Comparison of ENCODE assay signal across 12 cellular contexts in the genomic region with DNA sequence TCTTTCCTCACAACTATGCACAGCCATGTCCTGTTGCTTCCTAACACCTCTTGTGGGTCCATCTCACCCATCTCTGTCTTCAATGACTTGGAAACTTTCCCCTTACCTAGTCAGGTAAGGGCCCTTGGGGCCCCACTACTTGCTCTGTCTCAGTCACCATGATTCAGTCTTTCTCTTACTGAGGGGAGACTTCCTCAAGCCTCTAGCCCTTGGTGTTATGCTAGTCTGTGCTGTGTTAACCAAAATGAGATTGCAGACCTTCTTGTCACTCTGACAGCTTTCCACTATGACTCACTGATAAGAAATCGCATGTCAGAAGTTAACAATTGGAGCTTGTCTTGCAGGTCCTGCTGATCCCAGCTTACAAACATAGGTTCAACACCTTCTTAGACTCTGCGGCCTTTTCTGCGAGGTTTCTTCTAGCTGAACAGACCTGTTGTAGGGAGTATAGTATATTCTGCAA.
A peak's percentile ranks its signal among the peaks of the same experiment; 100 is the strongest.
DNase-seq lines count a peak whose midpoint lies in the region; ATAC-seq and TF ChIP-seq lines count a peak whose summit lies in the region.
"Had no signal": no experiment of that assay in that cellular context is flagged by ENCODE, and none has a peak within 500 bp of the region (broad histone marks: within the 10 kb centered on the region; RNA-seq: fewer than 3 reads in every experiment).

No MANE protein-coding gene starts in this region.

- no peak for ATAC-seq in HG03571 (IDR thresholded peaks at IDR 0.05; ENCODE audit: unreplicated experiment)
- ATAC-seq: sciatic nerve had no signal

- no peaks in the 10 kb centered on the region for H3K36me3 ChIP-seq in H7 (replicated peaks; ENCODE audit: control insufficient read depth, insufficient read depth, low read length)
- H3K36me3 ChIP-seq: lower lobe of right lung had no signal

- H3K27me3 Mint-ChIP-seq in Calu3 (ENCODE audit: unreplicated experiment): no peaks in the 10 kb centered on the region
- H3K27me3 Mint-ChIP-seq in activated naive CD8-positive, alpha-beta T cell treated with anti-CD3 and anti-CD28 coated beads for 36 hours: no peaks in the 10 kb centered on the region

- H3K27ac Mint-ChIP-seq in Calu3 (ENCODE audit: unreplicated experiment): peak overlapping the region; percentile 71
- H3K27ac Mint-ChIP-seq in activated naive CD8-positive, alpha-beta T cell treated with anti-CD3 and anti-CD28 coated beads for 36 hours: no peak overlapping the region

- no peak overlapping the region for H3K4me3 ChIP-seq in H7 (ENCODE audit: insufficient read depth, low read depth, low read length)
- H3K4me3 ChIP-seq: lower lobe of right lung had no signal

- peaks cover 4% of the 10 kb centered on the region for H3K36me3 Mint-ChIP-seq in Calu3 (ENCODE audit: insufficient read depth, unreplicated experiment)
- H3K36me3 Mint-ChIP-seq in activated naive CD8-positive, alpha-beta T cell treated with anti-CD3 and anti-CD28 coated beads for 36 hours: no peaks in the 10 kb centered on the region

- DNase-seq in Calu3 (peak; percentile 36), LoVo (ENCODE audit: low spot score) (peak; percentile 57), lung microvascular endothelial cell (ENCODE audit: low read depth in 2 of 2) (peak; percentile 6 to 12), DMS53 treated with DMSO at 0.1 percent for 48 hours (lab: John Stamatoyannopoulos, UW; ENCODE audit: unreplicated experiment) (no peak), H7 (no peak), pons (ENCODE audit: low spot score) (no peak)
- peak; percentile 4 for DNase-seq in activated naive CD8-positive, alpha-beta T cell treated with anti-CD3 and anti-CD28 coated beads for 36 hours
- DNase-seq: COR-L47, foreskin fibroblast, lower lobe of right lung had no signal

- H3K4me1 Mint-ChIP-seq in Calu3 (ENCODE audit: low read depth, unreplicated experiment): peaks cover 24% of the 10 kb centered on the region
- H3K4me1 Mint-ChIP-seq in activated naive CD8-positive, alpha-beta T cell treated with anti-CD3 and anti-CD28 coated beads for 36 hours: peaks cover 14% of the 10 kb centered on the region

- CTCF ChIA-PET in Calu3 (lab: Charles Lee): interaction anchor here (0.6 to 1.8 kb wide), 2 partner anchors 16 to 74 kb away, joined by 3 to 4 read pairs; a partner anchor contains a TSS

- H3K9me3 Mint-ChIP-seq in Calu3 (ENCODE audit: low read depth, unreplicated experiment): peaks cover 7% of the 10 kb centered on the region
- peaks cover 2% of the 10 kb centered on the region for H3K9me3 Mint-ChIP-seq in activated naive CD8-positive, alpha-beta T cell treated with anti-CD3 and anti-CD28 coated beads for 36 hours

- intact Hi-C loops in Calu3 (cut with micrococcal nuclease; ENCODE audit: unreplicated experiment): loop anchor here (2.0 kb wide), 1 partner anchor 46 kb away; no protein-coding TSS in a partner anchor

- no peak for TF ChIP-seq CTCF in Calu3 (IDR thresholded peaks at IDR 0.05; ENCODE audit: unreplicated experiment)

- H3K4me3 Mint-ChIP-seq in Calu3 (ENCODE audit: low read depth, unreplicated experiment): no peak overlapping the region
- no peak overlapping the region for H3K4me3 Mint-ChIP-seq in activated naive CD8-positive, alpha-beta T cell treated with anti-CD3 and anti-CD28 coated beads for 36 hours

- H3K27me3 ChIP-seq in H7 (ENCODE audit: control insufficient read depth, insufficient read depth, low read length): no peaks in the 10 kb centered on the region

- BruUV-seq in Calu3 (replicated peaks; lab: Mats Ljungman, UMichigan): no TSS peak

Comparison
In these comparisons a context has a peak if more than half of its experiments do, and no peak if none do; other contexts are left out.
1. DNase-seq: peak in Calu3 (single experiment), LoVo (single experiment), activated naive CD8-positive, alpha-beta T cell treated with anti-CD3 and anti-CD28 coated beads for 36 hours (single experiment) and lung microvascular endothelial cell (2 of 2); none in DMS53 treated with DMSO at 0.1 percent for 48 hours (single experiment), H7 (single experiment) and pons (single experiment).